1 cellular context compared by ENCODE assay signal in the genomic region with DNA sequence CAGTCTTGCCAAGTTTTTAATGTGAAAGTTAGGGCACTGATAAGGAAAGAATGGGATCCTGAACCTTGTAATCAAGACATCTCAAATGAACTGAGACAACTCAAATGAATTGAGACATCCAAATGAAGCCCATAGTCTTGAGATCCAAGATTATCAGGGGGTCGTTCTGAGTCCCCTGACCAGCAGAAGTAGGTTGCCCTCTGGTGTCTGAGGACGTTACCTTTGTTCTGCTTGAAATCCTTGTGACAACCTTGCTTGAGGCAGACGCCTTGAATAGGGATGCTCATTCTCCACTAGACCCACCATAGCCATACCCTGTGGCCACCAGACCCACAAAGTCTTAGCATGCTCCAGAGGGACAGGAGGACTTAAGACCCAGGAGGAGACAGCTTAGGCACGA.
TF ChIP-seq lines count a peak whose summit lies in the region.

No MANE protein-coding gene starts in this region.

TF ChIP-seq in GM23338, 12 proteins besides CTCF, POLR2A, EP300 and RAD21:
- TF ChIP-seq, protein P1, sequence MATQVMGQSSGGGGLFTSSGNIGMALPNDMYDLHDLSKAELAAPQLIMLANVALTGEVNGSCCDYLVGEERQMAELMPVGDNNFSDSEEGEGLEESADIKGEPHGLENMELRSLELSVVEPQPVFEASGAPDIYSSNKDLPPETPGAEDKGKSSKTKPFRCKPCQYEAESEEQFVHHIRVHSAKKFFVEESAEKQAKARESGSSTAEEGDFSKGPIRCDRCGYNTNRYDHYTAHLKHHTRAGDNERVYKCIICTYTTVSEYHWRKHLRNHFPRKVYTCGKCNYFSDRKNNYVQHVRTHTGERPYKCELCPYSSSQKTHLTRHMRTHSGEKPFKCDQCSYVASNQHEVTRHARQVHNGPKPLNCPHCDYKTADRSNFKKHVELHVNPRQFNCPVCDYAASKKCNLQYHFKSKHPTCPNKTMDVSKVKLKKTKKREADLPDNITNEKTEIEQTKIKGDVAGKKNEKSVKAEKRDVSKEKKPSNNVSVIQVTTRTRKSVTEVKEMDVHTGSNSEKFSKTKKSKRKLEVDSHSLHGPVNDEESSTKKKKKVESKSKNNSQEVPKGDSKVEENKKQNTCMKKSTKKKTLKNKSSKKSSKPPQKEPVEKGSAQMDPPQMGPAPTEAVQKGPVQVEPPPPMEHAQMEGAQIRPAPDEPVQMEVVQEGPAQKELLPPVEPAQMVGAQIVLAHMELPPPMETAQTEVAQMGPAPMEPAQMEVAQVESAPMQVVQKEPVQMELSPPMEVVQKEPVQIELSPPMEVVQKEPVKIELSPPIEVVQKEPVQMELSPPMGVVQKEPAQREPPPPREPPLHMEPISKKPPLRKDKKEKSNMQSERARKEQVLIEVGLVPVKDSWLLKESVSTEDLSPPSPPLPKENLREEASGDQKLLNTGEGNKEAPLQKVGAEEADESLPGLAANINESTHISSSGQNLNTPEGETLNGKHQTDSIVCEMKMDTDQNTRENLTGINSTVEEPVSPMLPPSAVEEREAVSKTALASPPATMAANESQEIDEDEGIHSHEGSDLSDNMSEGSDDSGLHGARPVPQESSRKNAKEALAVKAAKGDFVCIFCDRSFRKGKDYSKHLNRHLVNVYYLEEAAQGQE (IDR thresholded peaks at IDR 0.05; ENCODE audit: unreplicated experiment) = no peak
- no peak for TF ChIP-seq EZH2phosphoT487 (IDR thresholded peaks at IDR 0.05; ENCODE audit: unreplicated experiment)
- no peak for TF ChIP-seq STAT1 (IDR thresholded peaks at IDR 0.05; ENCODE audit: unreplicated experiment)
- no peak for TF ChIP-seq NANOG (IDR thresholded peaks at IDR 0.05; ENCODE audit: borderline replicate concordance)
- no peak for TF ChIP-seq ZNF114 (CRISPR knock-in tag; IDR thresholded peaks at IDR 0.05)
- TF ChIP-seq, protein P2, sequence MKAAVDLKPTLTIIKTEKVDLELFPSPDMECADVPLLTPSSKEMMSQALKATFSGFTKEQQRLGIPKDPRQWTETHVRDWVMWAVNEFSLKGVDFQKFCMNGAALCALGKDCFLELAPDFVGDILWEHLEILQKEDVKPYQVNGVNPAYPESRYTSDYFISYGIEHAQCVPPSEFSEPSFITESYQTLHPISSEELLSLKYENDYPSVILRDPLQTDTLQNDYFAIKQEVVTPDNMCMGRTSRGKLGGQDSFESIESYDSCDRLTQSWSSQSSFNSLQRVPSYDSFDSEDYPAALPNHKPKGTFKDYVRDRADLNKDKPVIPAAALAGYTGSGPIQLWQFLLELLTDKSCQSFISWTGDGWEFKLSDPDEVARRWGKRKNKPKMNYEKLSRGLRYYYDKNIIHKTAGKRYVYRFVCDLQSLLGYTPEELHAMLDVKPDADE (IDR thresholded peaks at IDR 0.05) = no peak
- no peak for TF ChIP-seq POLR2AphosphoS5 (IDR thresholded peaks at IDR 0.05; ENCODE audit: low read depth)
- no peak for TF ChIP-seq CREB1 (CRISPR knock-in tag; IDR thresholded peaks at IDR 0.05; ENCODE audit: low read depth)
